25 cellular contexts compared by ENCODE assay signal in the genomic region with DNA sequence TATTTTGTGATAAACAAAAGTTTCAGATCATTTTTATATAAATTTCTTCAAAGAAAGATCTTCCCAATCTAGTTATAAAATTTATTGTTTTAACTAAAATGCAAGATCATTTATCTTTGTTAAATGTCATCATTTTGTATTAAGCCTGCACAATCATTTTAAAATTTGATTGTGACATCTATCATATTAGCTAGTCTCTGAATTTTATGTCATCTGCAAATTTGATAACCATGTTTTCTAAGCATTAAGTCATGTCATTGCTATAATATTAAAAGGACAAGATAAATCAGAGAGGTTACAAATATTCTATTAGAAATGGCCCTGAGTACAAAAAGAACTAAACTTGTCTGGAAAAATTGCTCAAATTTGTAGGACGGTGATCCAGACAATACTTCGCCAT.
"Had no signal": no experiment of that assay in that cellular context is flagged by ENCODE, and none has a peak within 500 bp of the region (broad histone marks: within the 10 kb centered on the region; RNA-seq: fewer than 3 reads in every experiment).

No MANE protein-coding gene starts in this region.

- H3K4me2 ChIP-seq: neural progenitor cell had no signal

- H3K9ac ChIP-seq: neural progenitor cell, parathyroid adenoma had no signal

- H3K36me3 ChIP-seq: neural progenitor cell, ovary, right lobe of liver, sigmoid colon, stomach, thoracic aorta, thyroid gland, tibial nerve, upper lobe of left lung, vagina had no signal

- DNase-seq: natural killer cell; occipital lobe; ovary; psoas muscle; right cardiac atrium; right lobe of liver; sigmoid colon; small intestine; stimulated activated CD4-positive, alpha-beta T cell treated with anti-CD3 and anti-CD28 coated beads, Interleukin-15, amount 100 ng/mL, for 24 hours; stimulated activated CD4-positive, alpha-beta T cell treated with anti-CD3 and anti-CD28 coated beads, Interleukin-2, amount 100 ng/mL, for 24 hours; stimulated activated CD4-positive, alpha-beta T cell treated with anti-CD3 and anti-CD28 coated beads, Interleukin-2, amount 100 ng/mL, for 48 hours; stimulated activated CD4-positive, alpha-beta T cell treated with anti-CD3 and anti-CD28 coated beads, Interleukin-4, amount 100 ng/mL, for 24 hours; stimulated activated naive B cell treated with anti-CD40 and anti-IgM and Interleukin-4, amounts not matched to agents 10 μg/mL and 1 μg/mL and 100 μg/mL, for 72 hours; stimulated activated naive CD4-positive, alpha-beta T cell treated with Interleukin-2 at 50 U/mL for 16 hours; stomach; thyroid gland; trophoblast cell had no signal

- H3K4me1 ChIP-seq: neural progenitor cell, parathyroid adenoma, psoas muscle, right lobe of liver, thyroid gland, upper lobe of left lung, vagina had no signal

- ATAC-seq: natural killer cell; psoas muscle; right cardiac atrium; right lobe of liver; stimulated activated effector memory CD8-positive, alpha-beta T cell treated with anti-CD3 and anti-CD28 coated beads, Interleukin-12 subunit alpha, Interleukin-12 subunit beta, amount 100 ng/mL, for 72 hours; stimulated activated naive B cell treated with anti-CD40 and anti-IgM and Interleukin-4, amounts not matched to agents 10 μg/mL and 1 μg/mL and 100 μg/mL, for 72 hours had no signal

- H3K79me2 ChIP-seq: parathyroid adenoma had no signal

- FAIRE-seq: small intestine, urothelium cell line had no signal

- H3K27me3 ChIP-seq: neural progenitor cell, ovary, right lobe of liver, sigmoid colon, stomach, thyroid gland, tibial nerve, upper lobe of left lung, vagina had no signal

- H3K4me3 ChIP-seq: neural progenitor cell, ovary, psoas muscle, right lobe of liver, sigmoid colon, stomach, thoracic aorta, thyroid gland, tibial nerve, upper lobe of left lung, vagina had no signal

- H2AFZ ChIP-seq: neural progenitor cell, parathyroid adenoma had no signal

- H3K27ac ChIP-seq: neural progenitor cell, ovary, parathyroid adenoma, psoas muscle, right lobe of liver, sigmoid colon, stomach, thoracic aorta, thyroid gland, tibial nerve, upper lobe of left lung, vagina had no signal

- H3K9me3 ChIP-seq: ovary, psoas muscle, right lobe of liver, sigmoid colon, stomach, thoracic aorta, thyroid gland, tibial nerve, upper lobe of left lung, vagina had no signal
